ENCODE assay signal across 1 cellular context in genomic region chr6:137866914-137867684, GRCh38.
TF ChIP-seq lines count a peak whose summit lies in the region.

Gene TNFAIP3 (plus strand): TSS chr6:137867259. CDS start chr6:137871228, 3,969 bp downstream.

TF ChIP-seq in GM12878, 131 proteins besides CTCF, POLR2A, EP300 and RAD21 (continued from another document and continues in another):
- peak; percentile 88 for TF ChIP-seq USF1 (IDR thresholded peaks at IDR 0.05; ENCODE audit: borderline replicate concordance, extremely low read length, insufficient read depth, low read depth, low read length)
- peak; percentile 64 for TF ChIP-seq NR2F1 (conservative IDR thresholded peaks at IDR 0.05)
- TF ChIP-seq ATF7 (IDR thresholded peaks at IDR 0.05; ENCODE audit: low read depth): no peak; the same call in 1 of the 2 replicates
- no peak; the same call in 1 of the 2 replicates for TF ChIP-seq MAX (IDR thresholded peaks at IDR 0.05; ENCODE audit: low read depth, low read length)
- TF ChIP-seq ASH2L (IDR thresholded peaks at IDR 0.05; ENCODE audit: borderline replicate concordance, low read depth): no peak; the same call in 1 of the 2 replicates
- TF ChIP-seq CHD2 (IDR thresholded peaks at IDR 0.05; ENCODE audit: borderline replicate concordance, low read depth, low read length): no peak
- TF ChIP-seq TBL1XR1 (IDR thresholded peaks at IDR 0.05; ENCODE audit: low read depth, low read length): peak; percentile 98
- no peak for TF ChIP-seq FOS (IDR thresholded peaks at IDR 0.05; ENCODE audit: borderline replicate concordance, extremely low read depth, insufficient read length)
- TF ChIP-seq SREBF2 (IDR thresholded peaks at IDR 0.05; ENCODE audit: low read length): no peak
- TF ChIP-seq CREM (IDR thresholded peaks at IDR 0.05; ENCODE audit: low read depth): peak; percentile 90
- TF ChIP-seq MTA3 (IDR thresholded peaks at IDR 0.05; ENCODE audit: borderline replicate concordance, low read length): no peak
- peak; percentile 83 for TF ChIP-seq NKRF (conservative IDR thresholded peaks at IDR 0.05)
- TF ChIP-seq BCLAF1 (IDR thresholded peaks at IDR 0.05): no peak
- no peak for TF ChIP-seq STAT3 (IDR thresholded peaks at IDR 0.05; ENCODE audit: low read depth, low read length)
- TF ChIP-seq ZNF592 (IDR thresholded peaks at IDR 0.05): peak; percentile 80
- peak; percentile 89 for TF ChIP-seq ZSCAN29 (IDR thresholded peaks at IDR 0.05)
- no peak for TF ChIP-seq YBX1 (IDR thresholded peaks at IDR 0.05)
- peak; percentile 82 for TF ChIP-seq ZNF687 (IDR thresholded peaks at IDR 0.05)
- TF ChIP-seq ZZZ3 (IDR thresholded peaks at IDR 0.05; ENCODE audit: control insufficient read depth, insufficient read length, low read depth): no peak
- peak; percentile 86 to 99 for TF ChIP-seq BHLHE40 (IDR thresholded peaks at IDR 0.05; ENCODE audit: borderline replicate concordance in 1 of 2, low read depth in 2 of 2, low read length in 1 of 2)
- peak; percentile 91 for TF ChIP-seq IKZF1 (conservative IDR thresholded peaks at IDR 0.05)
- no peak for TF ChIP-seq EZH2 (IDR thresholded peaks at IDR 0.05; ENCODE audit: borderline replicate concordance, control insufficient read depth, low read depth, low read length)
- TF ChIP-seq MXI1 (IDR thresholded peaks at IDR 0.05; ENCODE audit: low read depth, low read length): peak; percentile 51; the same call in 1 of the 2 replicates
- TF ChIP-seq ZNF217 (IDR thresholded peaks at IDR 0.05): peak; percentile 63
- no peak; the same call in 1 of the 2 replicates for TF ChIP-seq RCOR1 (conservative IDR thresholded peaks at IDR 0.05; ENCODE audit: low read depth, low read length)
- no peak for TF ChIP-seq HDAC2 (IDR thresholded peaks at IDR 0.05)
- peak in 1 of 2 experiments; percentile 10; a peak in 1 of 4 replicates for TF ChIP-seq ETV6 (conservative IDR thresholded peaks at IDR 0.05 in 1 of 2, IDR thresholded peaks at IDR 0.05 in 1 of 2; ENCODE audit: borderline replicate concordance in 1 of 2, low read depth in 1 of 2)
- TF ChIP-seq KLF5 (IDR thresholded peaks at IDR 0.05; ENCODE audit: partially characterized antibody): no peak
- TF ChIP-seq PBX3 (IDR thresholded peaks at IDR 0.05; ENCODE audit: insufficient replicate concordance, low read depth, low read length): no peak
- 0 out of 2 replicates have a peak, but pooled peaks have one; percentile 29 for TF ChIP-seq ZNF207 (IDR thresholded peaks at IDR 0.05; ENCODE audit: borderline replicate concordance)
- TF ChIP-seq PAX5 (IDR thresholded peaks at IDR 0.05; ENCODE audit: borderline replicate concordance, low read depth, low read length): peak; percentile 43
- no peak for TF ChIP-seq CEBPB (IDR thresholded peaks at IDR 0.05; ENCODE audit: borderline replicate concordance in 1 of 2, low read depth in 2 of 2, low read length in 2 of 2)
- TF ChIP-seq NFIC (IDR thresholded peaks at IDR 0.05; ENCODE audit: low read depth, low read length): no peak; the same call in 1 of the 2 replicates
- TF ChIP-seq SUPT20H (IDR thresholded peaks at IDR 0.05; ENCODE audit: borderline replicate concordance, control insufficient read depth, low read depth, low read length): no peak
- TF ChIP-seq EGR1 (IDR thresholded peaks at IDR 0.05; ENCODE audit: borderline replicate concordance in 1 of 2, low read depth in 2 of 2, low read length in 2 of 2): peak; percentile 44 to 87
- TF ChIP-seq ZBTB4 (CRISPR knock-in tag; IDR thresholded peaks at IDR 0.05): peak; percentile 95
- TF ChIP-seq ZNF274 (IDR thresholded peaks at IDR 0.05; ENCODE audit: insufficient read depth, insufficient read length): no peak
- TF ChIP-seq TAF1 (IDR thresholded peaks at IDR 0.05; ENCODE audit: borderline replicate concordance, low read depth, low read length): peak; percentile 95
- peak; percentile 14 for TF ChIP-seq HDAC6 (IDR thresholded peaks at IDR 0.05; ENCODE audit: unreplicated experiment)
- peak; percentile 93 for TF ChIP-seq BACH1 (IDR thresholded peaks at IDR 0.05; ENCODE audit: borderline replicate concordance)
- TF ChIP-seq SMC3 (IDR thresholded peaks at IDR 0.05; ENCODE audit: borderline replicate concordance, low read length): peak; percentile 86
- no peak for TF ChIP-seq NR2C1 (IDR thresholded peaks at IDR 0.05)
- peak; percentile 41; the same call in 1 of the 2 replicates for TF ChIP-seq RUNX3 (IDR thresholded peaks at IDR 0.05; ENCODE audit: low read length)
